34 cellular contexts compared by ENCODE assay signal in the genomic region with DNA sequence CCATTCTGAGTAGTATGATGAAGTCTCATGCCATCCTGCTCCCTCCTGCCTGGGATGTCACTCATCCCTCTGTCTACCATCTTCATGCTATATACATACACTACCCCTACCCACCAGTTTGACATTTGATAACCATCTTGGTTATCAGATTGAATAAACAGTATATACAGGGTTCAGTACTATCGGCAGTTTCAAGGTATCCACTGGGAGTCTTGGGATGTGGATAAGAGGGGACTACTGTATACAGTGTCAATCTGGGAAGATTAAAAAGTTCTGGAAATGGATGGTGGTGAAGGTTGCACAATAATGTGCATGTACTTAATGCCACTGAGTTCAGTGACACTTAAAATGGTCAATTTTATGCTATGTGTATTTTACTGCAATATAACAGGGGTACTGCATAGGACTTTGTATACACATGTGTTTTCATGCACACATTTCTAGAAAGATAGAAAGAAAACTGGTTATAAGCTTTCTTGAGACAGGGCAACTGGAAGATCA.
"Had no signal": no experiment of that assay in that cellular context is flagged by ENCODE, and none has a peak within 500 bp of the region (broad histone marks: within the 10 kb centered on the region; RNA-seq: fewer than 3 reads in every experiment).

No MANE protein-coding gene starts in this region.

- H3K27ac ChIP-seq: Peyer's patch, VCaP had no signal

- H3K36me3 ChIP-seq: MG63, Peyer's patch had no signal

- FAIRE-seq: bronchial epithelial cell had no signal

- H3K4me3 ChIP-seq: MG63, Peyer's patch had no signal

- H3K9me3 ChIP-seq: MG63, Peyer's patch had no signal

- H3K27me3 ChIP-seq: MG63, Peyer's patch had no signal

- ATAC-seq: activated CD8-positive, alpha-beta memory T cell treated with anti-CD3 and anti-CD28 coated beads, Interleukin-2, amount 10 ng/mL, durations not matched to agents 7 days and 5 days; activated naive CD8-positive, alpha-beta T cell treated with anti-CD3 and anti-CD28 coated beads, Interleukin-2, amount 50 U/mL, for 24 hours; PC-3 had no signal

- DNase-seq: activated B cell treated with CpG ODN at 0.5 μM for 24 hours; activated CD4-positive, alpha-beta memory T cell treated with anti-CD3 and anti-CD28 coated beads, Interleukin-2, amount 10 ng/mL, durations not matched to agents 7 days and 5 days; activated CD4-positive, alpha-beta T cell treated with anti-CD3 and anti-CD28 coated beads for 4 hours; activated CD4-positive, alpha-beta T cell treated with anti-CD3 and anti-CD28 coated beads, Interleukin-2, amount 50 U/mL, for 1 hour; activated CD4-positive, CD25-positive, alpha-beta regulatory T cell treated with anti-CD3 and anti-CD28 coated beads, Interleukin-2, amount 50 U/mL, for 72 hours; activated CD8-positive, alpha-beta memory T cell treated with anti-CD3 and anti-CD28 coated beads for 24 hours; activated CD8-positive, alpha-beta memory T cell treated with anti-CD3 and anti-CD28 coated beads, Interleukin-2, amount 10 ng/mL, durations not matched to agents 7 days and 5 days; activated CD8-positive, alpha-beta memory T cell treated with anti-CD3 and anti-CD28 coated beads, Interleukin-2, amount 50 U/mL, for 48 hours; activated effector memory CD4-positive, alpha-beta T cell treated with Interleukin-2 at 50 U/mL for 16 hours; activated naive CD4-positive, alpha-beta T cell treated with anti-CD3 and anti-CD28 coated beads, Interleukin-2, amount 10 ng/mL, durations not matched to agents 7 days and 5 days; activated naive CD8-positive, alpha-beta T cell treated with anti-CD3 and anti-CD28 coated beads, Interleukin-2, amount 50 U/mL, for 24 hours; activated T-cell treated with anti-CD3 and anti-CD28 coated beads, Interleukin-2, amount 50 U/mL, for 48 hours; anterior cingulate cortex; caudate nucleus; cerebellar nuclear complex; MG63; NCI-H1048; NCI-H1105 treated with DMSO at 0.1 percent for 48 hours; NCI-H1436; NCI-H1694; NCI-H2029; NCI-H345; NCI-H526; NCI-H748 treated with DMSO at 0.1 percent for 48 hours; NK-92 treated with Interleukin-12 subunit alpha and Interleukin-12 subunit beta, amount 100 ng/mL, for 24 hours; PC-3; Peyer's patch; RPMI8226; SW 1271; T-helper 1 cell; T-helper 2 cell; T-helper 9 cell had no signal
